In the genomic region with DNA sequence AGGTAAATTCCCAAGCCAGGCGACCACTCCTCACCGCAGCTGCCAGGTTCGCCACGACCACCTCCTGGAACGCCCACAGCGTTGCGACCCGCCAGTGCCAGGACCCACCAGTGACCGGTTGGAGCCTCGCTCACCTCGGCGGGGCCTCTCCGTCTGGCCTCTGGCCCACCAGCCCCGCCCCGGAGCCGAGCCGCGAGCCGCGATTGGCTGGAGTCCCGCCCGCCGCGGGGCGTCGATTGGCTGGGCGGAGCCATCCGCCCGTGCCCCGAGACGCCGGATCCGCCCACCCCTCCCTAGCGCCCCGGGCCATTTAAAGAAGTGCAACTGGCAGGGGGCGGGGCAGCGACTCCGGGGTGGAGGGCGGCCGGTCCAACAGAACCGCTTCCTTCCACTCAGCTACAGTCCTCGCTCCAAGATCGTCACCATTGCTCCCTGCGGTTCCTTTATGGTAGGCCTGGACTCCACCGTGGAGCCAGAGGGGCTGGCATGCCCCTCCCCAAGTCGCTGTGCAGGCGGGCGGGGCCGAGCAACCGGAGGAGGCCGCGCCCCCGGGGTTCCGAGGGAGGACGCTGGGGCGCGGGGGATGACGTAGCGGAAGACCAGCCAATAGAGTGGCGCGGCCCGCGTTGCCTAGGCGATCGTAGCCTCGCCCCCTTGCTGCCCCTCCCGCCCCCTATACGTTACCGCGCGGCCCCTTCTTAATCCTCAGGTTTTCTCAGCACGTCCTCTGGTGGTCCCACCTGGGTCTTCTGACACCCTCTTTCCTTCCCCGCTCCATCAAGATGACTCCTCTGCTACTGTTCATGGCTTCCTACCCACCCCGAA, we compare ENCODE assay signal across 8 cellular contexts. TPM values are rescaled to one million over a fixed set of nuclear protein-coding genes. Genes with fewer than 3 reads are reported as not detected.
DNase-seq lines count a peak whose midpoint lies in the region; ATAC-seq and TF ChIP-seq lines count a peak whose summit lies in the region.

A gene with protein sequence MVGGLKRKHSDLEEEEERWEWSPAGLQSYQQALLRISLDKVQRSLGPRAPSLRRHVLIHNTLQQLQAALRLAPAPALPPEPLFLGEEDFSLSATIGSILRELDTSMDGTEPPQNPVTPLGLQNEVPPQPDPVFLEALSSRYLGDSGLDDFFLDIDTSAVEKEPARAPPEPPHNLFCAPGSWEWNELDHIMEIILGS (minus strand): TSS at position 155 of the 825 bp plus-strand sequence. CDS start 2,255 bp downstream, outside the sequence.

- peaks cover 44% of the 10 kb centered on the region for H3K79me2 ChIP-seq in SK-N-SH (ENCODE audit: insufficient read depth)

- H3F3A ChIP-seq in SK-N-SH (replicated peaks; ENCODE audit: insufficient read depth), result peaks cover 10% of the 10 kb centered on the region

- peak within 1 kb of the TSS; percentile 93 for H2AFZ ChIP-seq in SK-N-SH (ENCODE audit: low read depth)

- no peaks in the 10 kb centered on the region for H3K9me2 ChIP-seq in SK-N-SH

- peak in 1 of 2 experiments; percentile 7; a peak in 1 of 4 replicates for TF ChIP-seq EP300 in SK-N-SH (IDR thresholded peaks at IDR 0.05; ENCODE audit: borderline replicate concordance in 1 of 2, low read depth in 1 of 2, low read length in 1 of 2)

- H3K4me1 ChIP-seq in SK-N-SH (ENCODE audit: control insufficient read depth in 1 of 2, insufficient read depth in 2 of 2, low read depth in 1 of 2, low read length in 1 of 2) (peaks cover 5 to 8% of the 10 kb centered on the region in 2 experiments; a peak in 2 of 4 replicates), thoracic aorta (ENCODE audit: control insufficient read depth in 1 of 2, low read depth in 2 of 2) (peaks cover 14 to 20% of the 10 kb centered on the region in 2 donors)

- 2% methylated on average over 27 of the region's 74 CpGs for WGBS in SK-N-SH (ENCODE audit: low lambda C conversion rate)

- H3K9ac ChIP-seq in SK-N-SH, result peak within 1 kb of the TSS; percentile 99

- H3K9me3 ChIP-seq in SK-N-SH, result no peaks in the 10 kb centered on the region
- H3K9me3 ChIP-seq in thoracic aorta, result no peaks in the 10 kb centered on the region

- peaks cover 20% of the 10 kb centered on the region for H3K4me1 Mint-ChIP-seq in activated naive CD4-positive, alpha-beta T cell treated with anti-CD3 and anti-CD28 coated beads, Interleukin-2, amount 50 U/mL, for 24 hours
- H3K4me1 Mint-ChIP-seq in osteocyte (ENCODE audit: unreplicated experiment), result peaks cover 27% of the 10 kb centered on the region

- H3K9me3 Mint-ChIP-seq in activated naive CD4-positive, alpha-beta T cell treated with anti-CD3 and anti-CD28 coated beads, Interleukin-2, amount 50 U/mL, for 24 hours, result no peaks in the 10 kb centered on the region
- H3K9me3 Mint-ChIP-seq in osteocyte (ENCODE audit: unreplicated experiment), result no peaks in the 10 kb centered on the region

- peak; percentile 98 for DNase-seq in GM10266 (ENCODE audit: extremely low spot score)
- peak; percentile 89 for DNase-seq in NCI-H1092 (lab: John Stamatoyannopoulos, UW)
- peak; percentile 96 for DNase-seq in SK-N-SH
- DNase-seq in glomerular endothelial cell (ENCODE audit: extremely low read depth, low read depth, low spot score), result no peak
- DNase-seq in osteocyte (ENCODE audit: extremely low spot score, unreplicated experiment), result peak; percentile 99
- peak; percentile 94 for DNase-seq in thoracic aorta (ENCODE audit: low spot score)

- H3K27me3 ChIP-seq in SK-N-SH (ENCODE audit: insufficient read depth), result no peaks in the 10 kb centered on the region
- H3K27me3 ChIP-seq in thoracic aorta (replicated peaks; ENCODE audit: insufficient read depth), result no peaks in the 10 kb centered on the region

- peaks cover 32% of the 10 kb centered on the region for H4K20me1 ChIP-seq in SK-N-SH (ENCODE audit: insufficient read depth)

- H3K36me3 Mint-ChIP-seq in activated naive CD4-positive, alpha-beta T cell treated with anti-CD3 and anti-CD28 coated beads, Interleukin-2, amount 50 U/mL, for 24 hours, result no peaks in the 10 kb centered on the region
- H3K36me3 Mint-ChIP-seq in osteocyte (ENCODE audit: unreplicated experiment), result peaks cover 9% of the 10 kb centered on the region

- H3K36me3 ChIP-seq in SK-N-SH (replicated peaks in 1 of 2; ENCODE audit: control insufficient read depth in 1 of 2, insufficient read depth in 2 of 2, low read length in 1 of 2) (peaks cover 21 to 26% of the 10 kb centered on the region in 2 experiments), thoracic aorta (peaks cover 26% of the 10 kb centered on the region)

- peak within 1 kb of the TSS; percentile 89 for H3K27ac Mint-ChIP-seq in activated naive CD4-positive, alpha-beta T cell treated with anti-CD3 and anti-CD28 coated beads, Interleukin-2, amount 50 U/mL, for 24 hours
- H3K27ac Mint-ChIP-seq in osteocyte (ENCODE audit: unreplicated experiment), result peak within 1 kb of the TSS; percentile 99

- CTCF ChIA-PET in SK-N-SH (lab: Yijun Ruan, JAX), result interaction anchor here (0.6 to 2.7 kb wide), 18 partner anchors 9 to 262 kb away, joined by 3 to 16 read pairs (median 4); a partner anchor contains a TSS

- peak within 1 kb of the TSS; percentile 96 for H3K27ac ChIP-seq in SK-N-SH (ENCODE audit: low read depth in 2 of 2, low read length in 1 of 2)
- peak within 1 kb of the TSS; percentile 90 to 96 for H3K27ac ChIP-seq in thoracic aorta

- POLR2A ChIA-PET in SK-N-SH (lab: Yijun Ruan, JAX), result interaction anchor here (1.6 to 3.8 kb wide), 2 partner anchors 18 to 24 kb away, joined by 8 to 17 read pairs; a partner anchor contains a TSS

- peak within 1 kb of the TSS; percentile 98 for H3K4me3 Mint-ChIP-seq in activated naive CD4-positive, alpha-beta T cell treated with anti-CD3 and anti-CD28 coated beads, Interleukin-2, amount 50 U/mL, for 24 hours
- peak within 1 kb of the TSS; percentile 100 for H3K4me3 Mint-ChIP-seq in osteocyte (ENCODE audit: unreplicated experiment)

- TF ChIP-seq RAD21 in SK-N-SH (IDR thresholded peaks at IDR 0.05; ENCODE audit: low read length), result peak; percentile 68

- H3K4me2 ChIP-seq in SK-N-SH, result peak within 1 kb of the TSS; percentile 86

- TF ChIP-seq CTCF in GM10266 (IDR thresholded peaks at IDR 0.05; ENCODE audit: control insufficient read depth, insufficient read depth, low read depth, missing control alignments), result peak; percentile 63
- TF ChIP-seq CTCF in SK-N-SH (IDR thresholded peaks at IDR 0.05), result peak; percentile 40; the same call in 1 of the 2 replicates
- peak; percentile 34 for TF ChIP-seq CTCF in osteocyte (IDR thresholded peaks at IDR 0.05)
- TF ChIP-seq CTCF in thoracic aorta (IDR thresholded peaks at IDR 0.05), result peak; percentile 28

- H3K27me3 Mint-ChIP-seq in activated naive CD4-positive, alpha-beta T cell treated with anti-CD3 and anti-CD28 coated beads, Interleukin-2, amount 50 U/mL, for 24 hours, result no peaks in the 10 kb centered on the region
- no peaks in the 10 kb centered on the region for H3K27me3 Mint-ChIP-seq in osteocyte (ENCODE audit: unreplicated experiment)

- H3K4me3 ChIP-seq in SK-N-SH (ENCODE audit: low read depth in 2 of 2, low read length in 1 of 2), result peak within 1 kb of the TSS; percentile 88 to 100
- peak within 1 kb of the TSS; percentile 93 for H3K4me3 ChIP-seq in thoracic aorta

- ATAC-seq in HG02588 (IDR thresholded peaks at IDR 0.05; ENCODE audit: unreplicated experiment) (peak; percentile 65), thoracic aorta (ENCODE audit: insufficient number of reproducible peaks, low FRiP score, low read depth) (peak; percentile 76)

TF ChIP-seq in SK-N-SH, 30 proteins besides CTCF, POLR2A, EP300 and RAD21 (continues in another document):
- TF ChIP-seq, protein P1, sequence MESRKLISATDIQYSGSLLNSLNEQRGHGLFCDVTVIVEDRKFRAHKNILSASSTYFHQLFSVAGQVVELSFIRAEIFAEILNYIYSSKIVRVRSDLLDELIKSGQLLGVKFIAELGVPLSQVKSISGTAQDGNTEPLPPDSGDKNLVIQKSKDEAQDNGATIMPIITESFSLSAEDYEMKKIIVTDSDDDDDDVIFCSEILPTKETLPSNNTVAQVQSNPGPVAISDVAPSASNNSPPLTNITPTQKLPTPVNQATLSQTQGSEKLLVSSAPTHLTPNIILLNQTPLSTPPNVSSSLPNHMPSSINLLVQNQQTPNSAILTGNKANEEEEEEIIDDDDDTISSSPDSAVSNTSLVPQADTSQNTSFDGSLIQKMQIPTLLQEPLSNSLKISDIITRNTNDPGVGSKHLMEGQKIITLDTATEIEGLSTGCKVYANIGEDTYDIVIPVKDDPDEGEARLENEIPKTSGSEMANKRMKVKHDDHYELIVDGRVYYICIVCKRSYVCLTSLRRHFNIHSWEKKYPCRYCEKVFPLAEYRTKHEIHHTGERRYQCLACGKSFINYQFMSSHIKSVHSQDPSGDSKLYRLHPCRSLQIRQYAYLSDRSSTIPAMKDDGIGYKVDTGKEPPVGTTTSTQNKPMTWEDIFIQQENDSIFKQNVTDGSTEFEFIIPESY (IDR thresholded peaks at IDR 0.05; ENCODE audit: borderline replicate concordance, low read depth), result no peak
- peak; percentile 47; the same call in 1 of the 2 replicates for TF ChIP-seq GATA2 (CRISPR knock-in tag; IDR thresholded peaks at IDR 0.05)
- 0 out of 2 replicates have a peak, but pooled peaks have one; percentile 5 for TF ChIP-seq ELF1 (IDR thresholded peaks at IDR 0.05)
- TF ChIP-seq MEF2A (IDR thresholded peaks at IDR 0.05; ENCODE audit: borderline replicate concordance, low read depth), result no peak
- TF ChIP-seq, protein P2, sequence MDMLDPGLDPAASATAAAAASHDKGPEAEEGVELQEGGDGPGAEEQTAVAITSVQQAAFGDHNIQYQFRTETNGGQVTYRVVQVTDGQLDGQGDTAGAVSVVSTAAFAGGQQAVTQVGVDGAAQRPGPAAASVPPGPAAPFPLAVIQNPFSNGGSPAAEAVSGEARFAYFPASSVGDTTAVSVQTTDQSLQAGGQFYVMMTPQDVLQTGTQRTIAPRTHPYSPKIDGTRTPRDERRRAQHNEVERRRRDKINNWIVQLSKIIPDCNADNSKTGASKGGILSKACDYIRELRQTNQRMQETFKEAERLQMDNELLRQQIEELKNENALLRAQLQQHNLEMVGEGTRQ (IDR thresholded peaks at IDR 0.05; ENCODE audit: borderline replicate concordance, low read depth, low read length), result no peak
- TF ChIP-seq TAF1 (IDR thresholded peaks at IDR 0.05; ENCODE audit: borderline replicate concordance, low read depth, low read length), result peak; percentile 66; the same call in 1 of the 2 replicates
- peak; percentile 51; the same call in 1 of the 2 replicates for TF ChIP-seq SMC3 (IDR thresholded peaks at IDR 0.05; ENCODE audit: low read depth, low read length)
- TF ChIP-seq YY1 (IDR thresholded peaks at IDR 0.05; ENCODE audit: low read depth), result no peak
- peak; percentile 16; the same call in 1 of the 2 replicates for TF ChIP-seq RFX5 (IDR thresholded peaks at IDR 0.05; ENCODE audit: low read length)
- no peak for TF ChIP-seq FOXJ3 (CRISPR knock-in tag; IDR thresholded peaks at IDR 0.05)
- peak; percentile 46 for TF ChIP-seq MXI1 (IDR thresholded peaks at IDR 0.05; ENCODE audit: low read depth, low read length)
- TF ChIP-seq POLR2AphosphoS5 (IDR thresholded peaks at IDR 0.05; ENCODE audit: low read depth, low read length), result peak; percentile 94

RNA-seq across cellular contexts. Expression of the gene that starts here (rescaled TPM):
- 11.3 and 12.9 TPM in 2 replicates for polyA plus RNA-seq in SK-N-SH (2012; rRNA removed)
- 8.6 and 10.4 TPM in 2 replicates for polyA plus RNA-seq in SK-N-SH (2012; cell fraction: cytosol; rRNA removed)
- 8.0 and 9.5 TPM in 2 replicates for polyA plus RNA-seq in SK-N-SH (2012; cell fraction: nucleus; rRNA removed)
- total RNA-seq in glomerular endothelial cell, result 15.8 and 18.8 TPM in 2 replicates
- total RNA-seq in osteocyte, result 31.4 and 33.4 TPM in 2 replicates
- total RNA-seq in thoracic aorta, result 10 to 100 TPM; 12.3 to 19.4 TPM
